ENCODE assay signal across 17 cellular contexts in the genomic region with DNA sequence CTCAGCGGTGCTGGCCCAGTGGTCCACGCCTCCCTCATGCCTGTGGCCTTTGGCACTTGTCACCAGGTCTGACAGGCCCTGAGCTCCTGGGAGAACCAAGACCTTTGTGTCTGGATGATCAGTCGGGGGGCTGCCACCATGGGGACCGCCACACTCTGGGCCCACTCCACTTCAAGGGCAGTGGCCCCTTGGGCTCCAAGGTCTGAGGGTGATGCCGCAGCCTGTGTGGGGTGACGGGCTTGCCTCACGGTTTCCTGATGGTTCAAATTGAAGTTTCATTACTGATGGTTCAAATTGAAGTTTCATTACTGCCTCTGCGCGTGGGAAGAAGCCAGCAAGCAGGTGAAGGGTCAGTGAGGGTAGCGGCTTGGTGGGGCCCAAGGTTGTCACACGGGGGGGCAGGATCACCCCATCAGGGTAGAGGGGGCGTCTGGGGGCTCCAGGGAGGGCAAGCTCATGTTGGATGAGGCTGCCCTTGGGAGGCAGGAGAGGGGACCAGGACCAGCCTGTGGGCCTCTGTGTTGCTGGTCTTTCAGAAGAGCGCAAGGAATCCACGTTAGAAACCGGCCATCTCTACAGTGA. TPM values are rescaled to one million over a fixed set of nuclear protein-coding genes. Genes with fewer than 3 reads are reported as not detected.
DNase-seq lines count a peak whose midpoint lies in the region; ATAC-seq and TF ChIP-seq lines count a peak whose summit lies in the region.
"Had no signal": no experiment of that assay in that cellular context is flagged by ENCODE, and none has a peak within 500 bp of the region (broad histone marks: within the 10 kb centered on the region; RNA-seq: fewer than 3 reads in every experiment).

No MANE protein-coding gene starts in this region.

- no peak for ATAC-seq in heart right ventricle
- ATAC-seq in right lobe of liver: no peak
- no peak for ATAC-seq in GM18519 (IDR thresholded peaks at IDR 0.05; ENCODE audit: low FRiP score, unreplicated experiment)
- no peak for ATAC-seq in activated CD8-positive, alpha-beta T cell treated with anti-CD3 and anti-CD28 coated beads, Interleukin-2, amount 10 ng/mL, durations not matched to agents 7 days and 5 days
- ATAC-seq: K562, SK-N-SH treated with all-trans-retinoic acid at 6 μM for 48 hours had no signal

- POLR2A ChIA-PET in RWPE1 (lab: Yijun Ruan, JAX; ENCODE audit: low non-redundant PET): no interaction called here
- POLR2A ChIA-PET in activated CD8-positive, alpha-beta T cell treated with anti-CD3 and anti-CD28 coated beads, Interleukin-2, amount 10 ng/mL, durations not matched to agents 7 days and 5 days (lab: Charles Lee): no interaction called here

- TF ChIP-seq CTCF in cardiac muscle cell (IDR thresholded peaks at IDR 0.05; ENCODE audit: low read depth, low read length) (no peak), heart right ventricle (IDR thresholded peaks at IDR 0.05) (no peak), RWPE1 (conservative IDR thresholded peaks at IDR 0.05; ENCODE audit: low read depth) (no peak), right lobe of liver (IDR thresholded peaks at IDR 0.05) (no peak), transverse colon (IDR thresholded peaks at IDR 0.05) (no peak)

- H3K4me1 ChIP-seq in cardiac muscle cell (ENCODE audit: low read depth) (no peaks in the 10 kb centered on the region), heart right ventricle (no peaks in the 10 kb centered on the region), right lobe of liver (peaks cover 0 to 19% (median 6%) of the 10 kb centered on the region in 4 donors), transverse colon (no peaks in the 10 kb centered on the region)

- H3K27ac Mint-ChIP-seq in activated CD8-positive, alpha-beta T cell treated with anti-CD3 and anti-CD28 coated beads, Interleukin-2, amount 10 ng/mL, durations not matched to agents 7 days and 5 days: no peak overlapping the region
- H3K27ac Mint-ChIP-seq: CD14-positive monocyte had no signal

- no peaks in the 10 kb centered on the region for H3K36me3 Mint-ChIP-seq in activated CD8-positive, alpha-beta T cell treated with anti-CD3 and anti-CD28 coated beads, Interleukin-2, amount 10 ng/mL, durations not matched to agents 7 days and 5 days (ENCODE audit: low read depth)

- no peak for TF ChIP-seq POLR2A in right lobe of liver (IDR thresholded peaks at IDR 0.05)
- no peak for TF ChIP-seq POLR2A in transverse colon (IDR thresholded peaks at IDR 0.05)

- no peak overlapping the region for H3K4me3 Mint-ChIP-seq in activated CD8-positive, alpha-beta T cell treated with anti-CD3 and anti-CD28 coated beads, Interleukin-2, amount 10 ng/mL, durations not matched to agents 7 days and 5 days
- H3K4me3 Mint-ChIP-seq: CD14-positive monocyte had no signal

- H3K9me3 ChIP-seq in cardiac muscle cell (ENCODE audit: low read depth) (no peaks in the 10 kb centered on the region), heart right ventricle (peaks cover 0 to 11% (median 0%) of the 10 kb centered on the region in 11 donors), right lobe of liver (no peaks in the 10 kb centered on the region), transverse colon (no peaks in the 10 kb centered on the region)

- peaks cover 6% of the 10 kb centered on the region for H3K36me3 ChIP-seq in cardiac muscle cell
- H3K36me3 ChIP-seq in heart right ventricle: peaks cover 0 to 9% (median 0%) of the 10 kb centered on the region in 9 donors
- peaks cover 0 to 3% (median 0%) of the 10 kb centered on the region in 4 donors for H3K36me3 ChIP-seq in right lobe of liver
- H3K36me3 ChIP-seq in transverse colon: no peaks in the 10 kb centered on the region

- no peaks in the 10 kb centered on the region for H3K9me3 Mint-ChIP-seq in activated CD8-positive, alpha-beta T cell treated with anti-CD3 and anti-CD28 coated beads, Interleukin-2, amount 10 ng/mL, durations not matched to agents 7 days and 5 days (ENCODE audit: insufficient read depth)

- H3K4me3 ChIP-seq in cardiac muscle cell (no peak overlapping the region), heart right ventricle (no peak overlapping the region), right lobe of liver (no peak overlapping the region), transverse colon (no peak overlapping the region)
- H3K4me3 ChIP-seq: K562 had no signal

- no peaks in the 10 kb centered on the region for H3K27me3 Mint-ChIP-seq in activated CD8-positive, alpha-beta T cell treated with anti-CD3 and anti-CD28 coated beads, Interleukin-2, amount 10 ng/mL, durations not matched to agents 7 days and 5 days (ENCODE audit: low read depth)

- H3K27ac ChIP-seq in cardiac muscle cell (peak overlapping the region; percentile 48), heart right ventricle (no peak overlapping the region), RWPE1 (peak overlapping the region; percentile 46; the same call in 1 of the 2 replicates), right lobe of liver (peak overlapping the region; percentile 70 to 83 (median 75)), transverse colon (no peak overlapping the region)

- CTCF ChIA-PET in RWPE1 (lab: Yijun Ruan, JAX): no interaction called here
- CTCF ChIA-PET in activated CD8-positive, alpha-beta T cell treated with anti-CD3 and anti-CD28 coated beads, Interleukin-2, amount 10 ng/mL, durations not matched to agents 7 days and 5 days (lab: Charles Lee): no interaction called here

- intact Hi-C loops in heart right ventricle (cut with DNase I): no loop called here
- intact Hi-C loops in right lobe of liver (cut with DNase I): no loop called here
- intact Hi-C loops in transverse colon (cut with DNase I; ENCODE audit: low total_unique reads): no loop called here

- no peak for DNase-seq in cardiac muscle cell (ENCODE audit: low read depth in 1 of 2, low spot score in 1 of 2)
- DNase-seq in heart right ventricle: no peak
- DNase-seq in RWPE1 (ENCODE audit: low spot score): no peak
- peak in 1 of 3 donors; percentile 47 for DNase-seq in right lobe of liver
- DNase-seq in transverse colon: peak; percentile 7
- DNase-seq in AG20443 (ENCODE audit: low spot score): no peak
- no peak for DNase-seq in activated CD8-positive, alpha-beta T cell treated with anti-CD3 and anti-CD28 coated beads, Interleukin-2, amount 10 ng/mL, durations not matched to agents 7 days and 5 days
- DNase-seq: GOT3; NCI-H1694 treated with DMSO at 0.1 percent for 48 hours; NCI-H510A; NCI-H748 treated with DMSO at 0.1 percent for 48 hours; NK-92 treated with Interleukin-12 subunit alpha and Interleukin-12 subunit beta, amount 100 ng/mL, for 24 hours; SIG-M5 had no signal

- TF ChIP-seq EP300 in transverse colon (IDR thresholded peaks at IDR 0.05; ENCODE audit: low read depth): no peak

- 86 to 89% methylated on average over 15 of the region's 15 CpGs for WGBS in heart right ventricle, 2 donors
- WGBS in right lobe of liver (ENCODE audit: insufficient coverage, low coverage, low lambda C conversion rate, missing lambda C conversion rate): 80% methylated on average over 1 of the region's 15 CpGs
- WGBS in transverse colon (ENCODE audit: low coverage in 1 of 2), 2 donors: 85% methylated on average over 14 of the region's 15 CpGs; no CpG with 5 or more reads in 1 of the 2 donors

- H3K27me3 ChIP-seq in cardiac muscle cell: no peaks in the 10 kb centered on the region
- peaks cover 0 to 18% (median 6%) of the 10 kb centered on the region in 7 donors for H3K27me3 ChIP-seq in heart right ventricle
- no peaks in the 10 kb centered on the region for H3K27me3 ChIP-seq in right lobe of liver
- peaks cover 8% of the 10 kb centered on the region for H3K27me3 ChIP-seq in transverse colon

- peaks cover 2% of the 10 kb centered on the region for H3K4me1 Mint-ChIP-seq in activated CD8-positive, alpha-beta T cell treated with anti-CD3 and anti-CD28 coated beads, Interleukin-2, amount 10 ng/mL, durations not matched to agents 7 days and 5 days (ENCODE audit: low read depth)

- in situ Hi-C loops in transverse colon (cut with MboI; ENCODE audit: low pct_ligation_motif_present in 1 of 4, low pct_unique_long_range_greater_than_20kb in 1 of 4, low sequenced_read_pairs in 3 of 4): loop anchor here in 2 of 4 donors (5.0 to 10.0 kb wide), 2 partner anchors 179 to 182 kb away; no protein-coding TSS in a partner anchor

RNA-seq across cellular contexts. Expression of gene TRMU, which starts 27.5 kb away (rescaled TPM):
- total RNA-seq in cardiac muscle cell (82.3 and 127 TPM in 2 replicates), heart right ventricle (10 to 100 TPM; 22.1 to 54.1 (median 26.5) TPM), right lobe of liver (10 to 100 TPM; 17.2 to 24.2 (median 19.9) TPM), transverse colon (10 to 100 TPM; 33.7 to 90.0 (median 38.5) TPM)
- polyA plus RNA-seq in cardiac muscle cell (130 and 155 TPM in 2 replicates), heart right ventricle (10 to 100 TPM; 44.0 to 80.5 TPM)
- 10 to 100 TPM; 84.0 to 84.6 TPM for total RNA-seq in activated CD8-positive, alpha-beta T cell treated with anti-CD3 and anti-CD28 coated beads, Interleukin-2, amount 10 ng/mL, durations not matched to agents 7 days and 5 days

Comparison
In these comparisons a context has a peak if more than half of its experiments do, and no peak if none do; other contexts are left out.
1. H3K27ac ChIP-seq: peak in cardiac muscle cell (single experiment), RWPE1 (single experiment) and right lobe of liver (3 of 3); none in heart right ventricle (0 of 10) and transverse colon (0 of 4).